ENCODE assay signal across 12 cellular contexts in genomic region chr3:62567097-62568021, GRCh38.
DNase-seq lines count a peak whose midpoint lies in the region; ATAC-seq, FAIRE-seq and TF ChIP-seq lines count a peak whose summit lies in the region.
"Had no signal": no experiment of that assay in that cellular context is flagged by ENCODE, and none has a peak within 500 bp of the region (broad histone marks: within the 10 kb centered on the region; RNA-seq: fewer than 3 reads in every experiment).

No MANE protein-coding gene starts in this region.

- no peaks in the 10 kb centered on the region for H3K79me2 ChIP-seq in hepatocyte

- H3K27ac ChIP-seq in brain microvascular endothelial cell: no peak overlapping the region
- no peak overlapping the region for H3K27ac ChIP-seq in hepatocyte
- H3K27ac ChIP-seq in testis: no peak overlapping the region
- no peak overlapping the region for H3K27ac ChIP-seq in suprapubic skin
- H3K27ac ChIP-seq: stomach had no signal

- no peak overlapping the region for H3K4me2 ChIP-seq in hepatocyte
- H3K4me2 ChIP-seq: smooth muscle cell had no signal

- intact Hi-C loops in testis (cut with DNase I; ENCODE audit: low total_unique reads): no loop called here

- TF ChIP-seq POLR2A in H54 (IDR thresholded peaks at IDR 0.05; ENCODE audit: low read depth, low read length) (no peak), testis (IDR thresholded peaks at IDR 0.05) (no peak), suprapubic skin (IDR thresholded peaks at IDR 0.05) (no peak)

- H3K36me3 ChIP-seq in brain microvascular endothelial cell (replicated peaks): no peaks in the 10 kb centered on the region
- H3K36me3 ChIP-seq in hepatocyte (replicated peaks; ENCODE audit: insufficient read depth, low read depth): no peaks in the 10 kb centered on the region
- no peaks in the 10 kb centered on the region for H3K36me3 ChIP-seq in testis (ENCODE audit: low read depth, missing control alignments)
- H3K36me3 ChIP-seq in suprapubic skin: no peaks in the 10 kb centered on the region
- H3K36me3 ChIP-seq: stomach had no signal

- no peak overlapping the region for H2AFZ ChIP-seq in hepatocyte

- FAIRE-seq in H54 (lab: Jason Lieb, UNC): peak; percentile 78
- FAIRE-seq: G401.6 had no signal

- H3K27me3 ChIP-seq in brain microvascular endothelial cell (replicated peaks) (no peaks in the 10 kb centered on the region), hepatocyte (no peaks in the 10 kb centered on the region), testis (no peaks in the 10 kb centered on the region), suprapubic skin (no peaks in the 10 kb centered on the region)
- H3K27me3 ChIP-seq: stomach had no signal

- WGBS in hepatocyte (ENCODE audit: low lambda C conversion rate, missing lambda C conversion rate): 83% methylated on average over 11 of the region's 11 CpGs
- WGBS in testis, 2 donors: 54 to 57% methylated on average over 11 of the region's 11 CpGs
- 28% methylated on average over 11 of the region's 11 CpGs for WGBS in suprapubic skin

- H3K9me2 ChIP-seq in hepatocyte (replicated peaks; ENCODE audit: insufficient read depth): no peaks in the 10 kb centered on the region

- H3K4me3 ChIP-seq in brain microvascular endothelial cell (ENCODE audit: low read depth, low read length) (no peak overlapping the region), hepatocyte (no peak overlapping the region), testis (no peak overlapping the region), suprapubic skin (no peak overlapping the region)
- H3K4me3 ChIP-seq: smooth muscle cell, stomach had no signal

- TF ChIP-seq CTCF in brain microvascular endothelial cell (IDR thresholded peaks at IDR 0.05; ENCODE audit: low read depth, low read length, missing control alignments) (no peak), hepatocyte (IDR thresholded peaks at IDR 0.05; ENCODE audit: poor library complexity) (no peak), testis (IDR thresholded peaks at IDR 0.05) (no peak), suprapubic skin (IDR thresholded peaks at IDR 0.05) (no peak)

- no peaks in the 10 kb centered on the region for H3K9me3 ChIP-seq in hepatocyte (ENCODE audit: low read depth)
- H3K9me3 ChIP-seq in testis: no peaks in the 10 kb centered on the region
- no peaks in the 10 kb centered on the region for H3K9me3 ChIP-seq in suprapubic skin
- H3K9me3 ChIP-seq: stomach had no signal

- in situ Hi-C loops in brain microvascular endothelial cell (cut with HindIII; ENCODE audit: low pct_ligation_motif_present, low sequenced_read_pairs): no loop called here

- H3K4me1 ChIP-seq in hepatocyte (ENCODE audit: insufficient read depth): no peaks in the 10 kb centered on the region
- H3K4me1 ChIP-seq in testis: no peaks in the 10 kb centered on the region
- H3K4me1 ChIP-seq in suprapubic skin: no peaks in the 10 kb centered on the region
- H3K4me1 ChIP-seq: stomach had no signal

- TF ChIP-seq EP300 in suprapubic skin (IDR thresholded peaks at IDR 0.05): no peak

- no peak for ATAC-seq in GM18907 (IDR thresholded peaks at IDR 0.05; ENCODE audit: unreplicated experiment)
- ATAC-seq in GM21619 (IDR thresholded peaks at IDR 0.05; ENCODE audit: unreplicated experiment): no peak

- H4K20me1 ChIP-seq in hepatocyte (ENCODE audit: insufficient read depth, poor library complexity, severe bottlenecking): no peaks in the 10 kb centered on the region

- DNase-seq in H54 (ENCODE audit: insufficient read length, low spot score) (peak; percentile 38), brain microvascular endothelial cell (peak; percentile 52), hepatocyte (ENCODE audit: low spot score) (peak; percentile 29), testis (peak; percentile 41), amniotic stem cell (lab: John Stamatoyannopoulos, UW) (no peak), suprapubic skin (ENCODE audit: low spot score in 2 of 2) (no peak)
- DNase-seq: NCI-H510A, stomach had no signal

Comparison
In these comparisons a context has a peak if more than half of its experiments do, and no peak if none do; other contexts are left out.
1. DNase-seq: peak in H54 (single experiment), brain microvascular endothelial cell (single experiment), hepatocyte (single experiment) and testis (single experiment); none in amniotic stem cell (single experiment) and suprapubic skin (0 of 2).